ENCODE assay signal across 8 cellular contexts in the genomic region with DNA sequence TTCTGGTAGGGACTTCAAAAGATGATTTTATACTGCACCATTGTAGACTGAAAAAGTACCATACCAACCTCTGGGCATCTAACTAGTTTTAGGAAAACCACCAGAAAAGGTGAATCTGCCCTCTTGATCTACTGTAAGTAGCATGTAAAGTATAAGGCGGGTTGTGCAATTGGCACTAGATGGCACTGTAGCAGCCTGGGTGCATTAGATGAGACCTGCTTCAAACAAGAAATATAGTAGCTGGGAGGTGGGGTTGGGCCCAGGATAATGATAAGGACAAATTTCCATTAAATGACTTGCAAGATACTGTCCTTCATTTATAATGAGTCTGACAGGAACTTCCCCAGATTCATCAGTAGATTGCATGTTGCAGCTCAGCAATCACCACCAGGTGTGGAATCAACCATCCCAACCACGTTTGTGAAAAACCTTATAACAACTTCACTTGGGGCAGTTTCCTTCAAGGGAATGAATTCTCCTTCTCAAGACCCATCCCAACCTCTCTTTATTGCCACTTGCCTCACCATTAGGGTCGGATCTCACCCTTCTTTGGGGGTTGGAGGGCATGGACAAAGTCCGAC. TPM values are rescaled to one million over a fixed set of nuclear protein-coding genes. Genes with fewer than 3 reads are reported as not detected.
DNase-seq lines count a peak whose midpoint lies in the region; ATAC-seq and TF ChIP-seq lines count a peak whose summit lies in the region.

No MANE protein-coding gene starts in this region.

- intact Hi-C loops in mucosa of descending colon (cut with DNase I, micrococcal nuclease) = loop anchor here in 1 of 2 donors (5.0 kb wide), 1 partner anchor 103 kb away; no protein-coding TSS in a partner anchor

- in situ Hi-C loops in astrocyte of the cerebellum (cut with HindIII; ENCODE audit: low sequenced_read_pairs) = no loop called here

- H3K36me3 ChIP-seq in mucosa of descending colon (ENCODE audit: low read depth) = no peaks in the 10 kb centered on the region

- TF ChIP-seq CTCF in astrocyte of the cerebellum (IDR thresholded peaks at IDR 0.05; ENCODE audit: low read depth, low read length, missing control alignments) = peak; percentile 55
- TF ChIP-seq CTCF in mucosa of descending colon (IDR thresholded peaks at IDR 0.05) = no peak

- peaks cover 13% of the 10 kb centered on the region for H3K9me3 ChIP-seq in mucosa of descending colon

- H3K27me3 Mint-ChIP-seq in T-helper 2 cell treated with Interferon-gamma antibody and Interleukin-4, amounts not matched to agents 5 μg/mL and 100 μg/mL, for 36 hours (ENCODE audit: low read depth) = peaks cover 2% of the 10 kb centered on the region

- no peak overlapping the region for H3K4me3 Mint-ChIP-seq in T-helper 2 cell treated with Interferon-gamma antibody and Interleukin-4, amounts not matched to agents 5 μg/mL and 100 μg/mL, for 36 hours

- H3K4me1 Mint-ChIP-seq in T-helper 2 cell treated with Interferon-gamma antibody and Interleukin-4, amounts not matched to agents 5 μg/mL and 100 μg/mL, for 36 hours (ENCODE audit: low read depth) = peaks cover 50% of the 10 kb centered on the region

- peaks cover 21% of the 10 kb centered on the region for H3K36me3 Mint-ChIP-seq in T-helper 2 cell treated with Interferon-gamma antibody and Interleukin-4, amounts not matched to agents 5 μg/mL and 100 μg/mL, for 36 hours (ENCODE audit: low read depth)

- no peak overlapping the region for H3K27ac Mint-ChIP-seq in T-helper 2 cell treated with Interferon-gamma antibody and Interleukin-4, amounts not matched to agents 5 μg/mL and 100 μg/mL, for 36 hours

- H3K9me3 Mint-ChIP-seq in T-helper 2 cell treated with Interferon-gamma antibody and Interleukin-4, amounts not matched to agents 5 μg/mL and 100 μg/mL, for 36 hours = peaks cover 34% of the 10 kb centered on the region

- H3K4me1 ChIP-seq in mucosa of descending colon (ENCODE audit: low read depth) = no peaks in the 10 kb centered on the region

- DNase-seq in activated T-cell treated with anti-CD3 and anti-CD28 coated beads for 24 hours (ENCODE audit: low read depth) (peak; percentile 43), NCI-H1694 treated with DMSO at 0.1 percent for 48 hours (lab: John Stamatoyannopoulos, UW) (peak; percentile 25), astrocyte of the cerebellum (ENCODE audit: low read depth) (no peak), mucosa of descending colon (peak in 1 of 3 donors; percentile 69)
- no peak for DNase-seq in activated T-cell treated with anti-CD3 and anti-CD28 coated beads, Interleukin-2, amount 50 U/mL, for 1 hour
- DNase-seq in T-helper 2 cell treated with Interferon-gamma antibody and Interleukin-4, amounts not matched to agents 5 μg/mL and 100 μg/mL, for 36 hours (ENCODE audit: low spot score) = no peak

- peak; percentile 52 for ATAC-seq in mucosa of descending colon
- ATAC-seq in HG02588 (IDR thresholded peaks at IDR 0.05; ENCODE audit: unreplicated experiment) = no peak
- ATAC-seq in GM21447 (IDR thresholded peaks at IDR 0.05; ENCODE audit: unreplicated experiment) = no peak

- H3K4me3 ChIP-seq in astrocyte of the cerebellum (ENCODE audit: low read depth, low read length) (no peak overlapping the region), mucosa of descending colon (no peak overlapping the region)

RNA-seq across cellular contexts. Expression of a gene that starts 37.3 kb away (rescaled TPM):
- total RNA-seq in mucosa of descending colon = 1 to 10 TPM; 1.0 to 2.9 (median 2.8) TPM

RNA-seq across cellular contexts. Expression of a gene that starts 39.0 kb away (rescaled TPM):
- not detected for total RNA-seq in mucosa of descending colon

RNA-seq across cellular contexts. Expression of a gene that starts 55.8 kb away (rescaled TPM):
- not detected for total RNA-seq in mucosa of descending colon

Comparison
In these comparisons a context has a peak if more than half of its experiments do, and no peak if none do; other contexts are left out.
1. DNase-seq: peak in activated T-cell treated with anti-CD3 and anti-CD28 coated beads for 24 hours (single experiment) and NCI-H1694 treated with DMSO at 0.1 percent for 48 hours (single experiment); none in activated T-cell treated with anti-CD3 and anti-CD28 coated beads, Interleukin-2, amount 50 U/mL, for 1 hour (single experiment), astrocyte of the cerebellum (single experiment) and T-helper 2 cell treated with Interferon-gamma antibody and Interleukin-4, amounts not matched to agents 5 μg/mL and 100 μg/mL, for 36 hours (single experiment).